Comparison of ENCODE assay signal across 2 cellular contexts in genomic region chr18:675307-675706, GRCh38.
TF ChIP-seq lines count a peak whose summit lies in the region.

No MANE protein-coding gene starts in this region.

TF ChIP-seq in HepG2, 621 proteins besides CTCF, POLR2A, EP300 and RAD21:
- TF ChIP-seq POLR2AphosphoS5 (IDR thresholded peaks at IDR 0.05; ENCODE audit: low read depth, low read length) (0 out of 2 replicates have a peak, but pooled peaks have one; percentile 41), POLR2G (IDR thresholded peaks at IDR 0.05; ENCODE audit: low read depth, low read length) (0 out of 2 replicates have a peak, but pooled peaks have one; percentile 2), SSRP1 (CRISPR knock-in tag; IDR thresholded peaks at IDR 0.05) (0 out of 2 replicates have a peak, but pooled peaks have one; percentile 39), HNF1B (CRISPR knock-in tag; IDR thresholded peaks at IDR 0.05) (no peak), RBM22 (optimal IDR thresholded peaks at IDR 0.05; ENCODE audit: low read length) (peak; percentile 72), ETV5 (CRISPR knock-in tag; IDR thresholded peaks at IDR 0.05; ENCODE audit: borderline replicate concordance) (no peak), ZNF496 (CRISPR knock-in tag; IDR thresholded peaks at IDR 0.05; ENCODE audit: insufficient replicate concordance) (no peak)

TF ChIP-seq in K562, 482 proteins besides CTCF, POLR2A, EP300 and RAD21:
- TF ChIP-seq MEF2A (IDR thresholded peaks at IDR 0.05; ENCODE audit: control insufficient read depth, low read depth, low read length) (no peak), TRIM28 (IDR thresholded peaks at IDR 0.05) (no peak), PPARD (CRISPR knock-in tag; IDR thresholded peaks at IDR 0.05) (no peak), NFIX (CRISPR knock-in tag; IDR thresholded peaks at IDR 0.05; ENCODE audit: low read depth) (no peak), NFIC (IDR thresholded peaks at IDR 0.05) (no peak), FOXP1 (CRISPR knock-in tag; IDR thresholded peaks at IDR 0.05) (no peak), RNF219 (CRISPR knock-in tag; IDR thresholded peaks at IDR 0.05) (no peak), EWSR1 (IDR thresholded peaks at IDR 0.05; ENCODE audit: borderline replicate concordance, low read depth, partially characterized antibody) (peak; percentile 59), SUPT5H (IDR thresholded peaks at IDR 0.05) (peak; percentile 27; the same call in 1 of the 2 replicates)
